9 cellular contexts compared by ENCODE assay signal in genomic region chr10:112202561-112203241, GRCh38. TPM values are rescaled to one million over a fixed set of nuclear protein-coding genes. Genes with fewer than 3 reads are reported as not detected.
DNase-seq lines count a peak whose midpoint lies in the region; ATAC-seq and TF ChIP-seq lines count a peak whose summit lies in the region.
"Had no signal": no experiment of that assay in that cellular context is flagged by ENCODE, and none has a peak within 500 bp of the region (broad histone marks: within the 10 kb centered on the region; RNA-seq: fewer than 3 reads in every experiment).

No MANE protein-coding gene starts in this region.

- TF ChIP-seq EP300 in SK-N-SH (IDR thresholded peaks at IDR 0.05; ENCODE audit: borderline replicate concordance in 1 of 2, low read depth in 1 of 2, low read length in 1 of 2), result no peak

- no peak overlapping the region for H2AFZ ChIP-seq in GM23248
- H2AFZ ChIP-seq in SK-N-SH (ENCODE audit: low read depth), result no peak overlapping the region

- H3K4me2 ChIP-seq in GM23248 (ENCODE audit: unreplicated experiment), result peak overlapping the region; percentile 46
- H3K4me2 ChIP-seq in SK-N-SH, result no peak overlapping the region

- H3K27me3 ChIP-seq in GM23248 (replicated peaks; ENCODE audit: insufficient read depth), result no peaks in the 10 kb centered on the region
- no peaks in the 10 kb centered on the region for H3K27me3 ChIP-seq in liver (ENCODE audit: control insufficient read depth in 4 of 4, insufficient read depth in 4 of 4, low read length in 3 of 4)
- no peaks in the 10 kb centered on the region for H3K27me3 ChIP-seq in SK-N-SH (ENCODE audit: insufficient read depth)

- H3K4me1 ChIP-seq in GM23248 (ENCODE audit: insufficient read depth), result peaks cover 35% of the 10 kb centered on the region
- H3K4me1 ChIP-seq in liver (ENCODE audit: control insufficient read depth in 4 of 4, insufficient read depth in 4 of 4, low read length in 3 of 4), result peaks cover 0 to 23% (median 2%) of the 10 kb centered on the region in 4 donors
- H3K4me1 ChIP-seq in SK-N-SH (ENCODE audit: control insufficient read depth in 1 of 2, insufficient read depth in 2 of 2, low read depth in 1 of 2, low read length in 1 of 2), result peaks cover 0 to 16% of the 10 kb centered on the region in 2 experiments; a peak in 1 of 4 replicates

- H3F3A ChIP-seq in GM23248 (ENCODE audit: insufficient read depth) (peaks cover 30% of the 10 kb centered on the region), SK-N-SH (replicated peaks; ENCODE audit: insufficient read depth) (no peaks in the 10 kb centered on the region)

- peak; percentile 95 for DNase-seq in GM23248
- DNase-seq in NCI-H510A treated with DMSO at 0.1 percent for 48 hours (lab: John Stamatoyannopoulos, UW), result no peak
- DNase-seq in SK-N-SH, result no peak
- no peak for DNase-seq in HUDEP-2 (lab: John Stamatoyannopoulos, UW; ENCODE audit: unreplicated experiment in 76 of 76)
- no peak for DNase-seq in globus pallidus (ENCODE audit: low spot score)

- H3K9me3 ChIP-seq in GM23248 (ENCODE audit: low read depth), result no peaks in the 10 kb centered on the region
- H3K9me3 ChIP-seq in liver (ENCODE audit: control insufficient read depth in 4 of 4, low read length in 3 of 4), result no peaks in the 10 kb centered on the region
- H3K9me3 ChIP-seq in SK-N-SH, result no peaks in the 10 kb centered on the region

- no peak for TF ChIP-seq RAD21 in liver (IDR thresholded peaks at IDR 0.05)
- TF ChIP-seq RAD21 in SK-N-SH (IDR thresholded peaks at IDR 0.05; ENCODE audit: low read length), result no peak

- H3K27ac ChIP-seq in GM23248, result peak overlapping the region; percentile 71
- H3K27ac ChIP-seq in liver (ENCODE audit: low read depth in 1 of 2, low read length in 2 of 2), result peak overlapping the region; percentile 48 to 51
- no peak overlapping the region for H3K27ac ChIP-seq in SK-N-SH (ENCODE audit: low read depth in 2 of 2, low read length in 1 of 2)

- no peak for TF ChIP-seq CTCF in liver (IDR thresholded peaks at IDR 0.05; ENCODE audit: low read depth, low read length, missing input control)
- TF ChIP-seq CTCF in SK-N-SH (IDR thresholded peaks at IDR 0.05), result no peak

- peak overlapping the region; percentile 32; the same call in 1 of the 2 replicates for H3K4me3 ChIP-seq in GM23248
- no peak overlapping the region for H3K4me3 ChIP-seq in liver (ENCODE audit: low read depth in 1 of 3, low read length in 3 of 3)
- H3K4me3 ChIP-seq in SK-N-SH (ENCODE audit: low read depth in 2 of 2, low read length in 1 of 2), result no peak overlapping the region

- POLR2A ChIA-PET in SK-N-SH (lab: Yijun Ruan, JAX), result no interaction called here

- ATAC-seq in GM18517 (IDR thresholded peaks at IDR 0.05; ENCODE audit: unreplicated experiment) (peak; percentile 79), HG03571 (IDR thresholded peaks at IDR 0.05; ENCODE audit: unreplicated experiment) (peak; percentile 81)
- ATAC-seq: Right ventricle myocardium inferior had no signal

- H3K9me2 ChIP-seq in GM23248 (ENCODE audit: insufficient read depth) (no peaks in the 10 kb centered on the region), SK-N-SH (no peaks in the 10 kb centered on the region)

- CTCF ChIA-PET in SK-N-SH (lab: Yijun Ruan, JAX), result no interaction called here

- 44 to 45% methylated on average over 6 of the region's 6 CpGs for WGBS in GM23248 (ENCODE audit: low coverage in 1 of 2, low lambda C conversion rate in 2 of 2, missing lambda C conversion rate in 2 of 2), 2 experiments
- WGBS in liver, result 80% methylated on average over 6 of the region's 6 CpGs
- 40% methylated on average over 6 of the region's 6 CpGs for WGBS in SK-N-SH (ENCODE audit: low lambda C conversion rate)

- H3K9ac ChIP-seq in GM23248 (peak overlapping the region; percentile 8; the same call in 1 of the 2 replicates), liver (ENCODE audit: low read depth in 1 of 2, low read length in 2 of 2) (no peak overlapping the region), SK-N-SH (no peak overlapping the region)

- no peaks in the 10 kb centered on the region for H3K36me3 ChIP-seq in GM23248 (ENCODE audit: low read depth)
- H3K36me3 ChIP-seq in liver (ENCODE audit: control insufficient read depth in 4 of 4, insufficient read depth in 3 of 4, low read depth in 1 of 4, low read length in 3 of 4), result peaks cover 0 to 7% (median 3%) of the 10 kb centered on the region in 4 donors
- no peaks in the 10 kb centered on the region for H3K36me3 ChIP-seq in SK-N-SH (replicated peaks in 1 of 2; ENCODE audit: control insufficient read depth in 1 of 2, insufficient read depth in 2 of 2, low read length in 1 of 2)

- H4K20me1 ChIP-seq in GM23248 (ENCODE audit: insufficient read depth), result no peaks in the 10 kb centered on the region
- H4K20me1 ChIP-seq in SK-N-SH (ENCODE audit: insufficient read depth), result no peaks in the 10 kb centered on the region

- H3K79me2 ChIP-seq in GM23248 (ENCODE audit: insufficient read depth), result no peaks in the 10 kb centered on the region
- no peaks in the 10 kb centered on the region for H3K79me2 ChIP-seq in SK-N-SH (ENCODE audit: insufficient read depth)

- in situ Hi-C loops in GM23248 (cut with MboI), result no loop called here

TF ChIP-seq in liver, 16 proteins besides CTCF, POLR2A, EP300 and RAD21:
- TF ChIP-seq RXRA (IDR thresholded peaks at IDR 0.05) (no peak), ZBTB33 (IDR thresholded peaks at IDR 0.05) (no peak), HNF4G (IDR thresholded peaks at IDR 0.05) (no peak)

TF ChIP-seq in SK-N-SH, 30 proteins besides CTCF, POLR2A, EP300 and RAD21 (continues in another document):
- TF ChIP-seq FOXM1 (IDR thresholded peaks at IDR 0.05; ENCODE audit: low read depth) (no peak), MXI1 (IDR thresholded peaks at IDR 0.05; ENCODE audit: low read depth, low read length) (no peak), USF2 (IDR thresholded peaks at IDR 0.05; ENCODE audit: borderline replicate concordance, low read depth, low read length) (no peak), ELF1 (IDR thresholded peaks at IDR 0.05) (no peak), TEAD4 (IDR thresholded peaks at IDR 0.05; ENCODE audit: borderline replicate concordance, insufficient read depth) (no peak), NRF1 (IDR thresholded peaks at IDR 0.05; ENCODE audit: low read depth, low read length) (no peak), JUND (IDR thresholded peaks at IDR 0.05) (no peak), ZBTB33 (IDR thresholded peaks at IDR 0.05; ENCODE audit: borderline replicate concordance, low read depth) (no peak), SMC3 (IDR thresholded peaks at IDR 0.05; ENCODE audit: low read depth, low read length) (no peak), REST (IDR thresholded peaks at IDR 0.05; ENCODE audit: low read depth, low read length) (no peak), RFX5 (IDR thresholded peaks at IDR 0.05; ENCODE audit: low read length) (no peak), GABPA (IDR thresholded peaks at IDR 0.05; ENCODE audit: low read depth) (no peak)

RNA-seq across cellular contexts. Expression of gene GPAM, which starts 19.1 kb away (rescaled TPM):
- total RNA-seq in GM23248 (2014; rRNA removed; shearing (Covaris generic)), result 9.0 and 12.5 TPM in 2 replicates
- 4.9 and 5.2 TPM in 2 replicates for polyA plus RNA-seq in GM23248 (2016; fragmentation: Nextera tagmentation; extraction: Ambion mirVana)
- 100 to 1,000 TPM; 157 to 214 TPM for total RNA-seq in liver
- 100 to 1,000 TPM in 1 of 2 donors, 10 to 100 TPM in 1; 35.5 to 136 TPM for polyA plus RNA-seq in liver
- 2.1 and 3.9 TPM in 2 replicates for polyA plus RNA-seq in SK-N-SH (2012; rRNA removed)
- 3.4 and 3.9 TPM in 2 replicates for polyA plus RNA-seq in SK-N-SH (2012; cell fraction: cytosol; rRNA removed)
- 2.2 and 4.1 TPM in 2 replicates for polyA plus RNA-seq in SK-N-SH (2012; cell fraction: nucleus; rRNA removed)

Comparison
In these comparisons a context has a peak if more than half of its experiments do, and no peak if none do; other contexts are left out.
1. H3K27ac ChIP-seq: peak in GM23248 (single experiment) and liver (2 of 2); none in SK-N-SH (0 of 2).